In the genomic region with DNA sequence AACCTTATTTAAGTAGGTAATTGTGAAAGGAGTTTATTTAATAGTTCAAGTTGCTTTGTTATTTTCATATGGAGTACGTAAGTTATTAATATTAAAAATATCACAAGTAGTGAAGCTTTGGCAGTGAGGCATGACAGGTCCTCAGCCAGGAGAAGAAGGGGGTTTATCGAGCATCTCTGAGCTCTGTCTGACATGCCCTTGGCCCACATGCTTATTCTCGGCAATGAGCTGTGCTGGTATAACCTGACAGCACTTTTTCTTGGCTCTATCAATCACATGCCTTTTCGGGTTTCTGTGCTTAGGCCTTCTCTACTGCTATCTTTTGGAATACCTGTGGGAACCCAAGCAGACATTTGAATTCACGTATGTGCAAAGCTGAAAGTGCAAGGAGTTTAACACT, we compare ENCODE assay signal across 4 cellular contexts.
"Had no signal": no experiment of that assay in that cellular context is flagged by ENCODE, and none has a peak within 500 bp of the region (broad histone marks: within the 10 kb centered on the region; RNA-seq: fewer than 3 reads in every experiment).

No MANE protein-coding gene starts in this region.

- ATAC-seq: GM23338 had no signal

- H3K4me3 ChIP-seq: GM23338 had no signal

- DNase-seq: H9, HCEC 1CT, IMR-90 had no signal
